In the genomic region with DNA sequence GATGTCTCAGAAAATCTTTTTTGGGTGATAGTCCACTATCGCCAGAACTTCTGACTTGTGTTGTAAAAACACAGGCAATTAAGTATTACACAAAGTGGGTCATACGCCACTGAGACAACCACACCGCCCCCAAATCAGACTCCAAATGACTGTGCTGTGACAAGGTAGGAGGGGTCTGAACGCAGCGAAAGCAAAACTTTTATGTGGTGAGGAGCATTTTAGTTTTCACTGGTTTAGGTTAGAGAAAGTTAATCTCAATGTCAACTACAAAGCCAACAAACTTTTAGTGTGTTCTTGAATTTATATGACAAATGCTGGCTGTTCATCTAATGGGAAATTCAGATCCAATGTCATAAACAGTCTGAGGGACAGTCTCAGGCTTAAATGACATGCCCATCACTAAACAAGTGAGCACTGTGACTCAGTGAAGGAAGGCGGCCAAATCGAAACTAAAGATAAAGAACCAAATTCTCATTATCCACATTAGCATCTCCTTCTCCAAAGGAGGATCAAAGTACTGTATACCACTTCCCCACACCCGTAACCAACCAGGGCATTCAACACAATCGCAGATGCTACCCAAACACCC, we compare ENCODE assay signal across 9 cellular contexts.
A peak's percentile ranks its signal among the peaks of the same experiment; 100 is the strongest.
DNase-seq lines count a peak whose midpoint lies in the region; ATAC-seq and TF ChIP-seq lines count a peak whose summit lies in the region.
"Had no signal": no experiment of that assay in that cellular context is flagged by ENCODE, and none has a peak within 500 bp of the region (broad histone marks: within the 10 kb centered on the region; RNA-seq: fewer than 3 reads in every experiment).

No MANE protein-coding gene starts in this region.

- TF ChIP-seq CTCF in foreskin fibroblast (IDR thresholded peaks at IDR 0.05; ENCODE audit: low read depth, low read length), result no peak

- H3K4me3 ChIP-seq in foreskin fibroblast (ENCODE audit: low read depth in 1 of 2, low read length in 2 of 2), result no peak overlapping the region

- peak; percentile 60 for ATAC-seq in GM19324 (IDR thresholded peaks at IDR 0.05; ENCODE audit: low FRiP score, unreplicated experiment)
- ATAC-seq in HG03280 (IDR thresholded peaks at IDR 0.05; ENCODE audit: unreplicated experiment), result peak; percentile 79
- ATAC-seq: HCT116 had no signal

- peak; percentile 82 for DNase-seq in activated CD8-positive, alpha-beta memory T cell treated with anti-CD3 and anti-CD28 coated beads for 24 hours
- peak; percentile 80 to 81 for DNase-seq in stimulated activated CD4-positive, alpha-beta T cell treated with anti-CD3 and anti-CD28 coated beads, Interleukin-15, amount 100 ng/mL, for 48 hours (ENCODE audit: low read depth in 2 of 2)
- DNase-seq in kidney tubule cell (ENCODE audit: low spot score) (no peak), NCI-H146 treated with DMSO at 0.1 percent for 48 hours (lab: John Stamatoyannopoulos, UW; ENCODE audit: unreplicated experiment) (no peak), foreskin fibroblast (no peak), GM03348 (ENCODE audit: low spot score) (no peak)

Comparison
In these comparisons a context has a peak if more than half of its experiments do, and no peak if none do; other contexts are left out.
1. DNase-seq: peak in activated CD8-positive, alpha-beta memory T cell treated with anti-CD3 and anti-CD28 coated beads for 24 hours (single experiment) and stimulated activated CD4-positive, alpha-beta T cell treated with anti-CD3 and anti-CD28 coated beads, Interleukin-15, amount 100 ng/mL, for 48 hours (2 of 2); none in kidney tubule cell (single experiment), NCI-H146 treated with DMSO at 0.1 percent for 48 hours (single experiment), foreskin fibroblast (0 of 2) and GM03348 (single experiment).